Comparison of ENCODE assay signal across 8 cellular contexts in the genomic region with DNA sequence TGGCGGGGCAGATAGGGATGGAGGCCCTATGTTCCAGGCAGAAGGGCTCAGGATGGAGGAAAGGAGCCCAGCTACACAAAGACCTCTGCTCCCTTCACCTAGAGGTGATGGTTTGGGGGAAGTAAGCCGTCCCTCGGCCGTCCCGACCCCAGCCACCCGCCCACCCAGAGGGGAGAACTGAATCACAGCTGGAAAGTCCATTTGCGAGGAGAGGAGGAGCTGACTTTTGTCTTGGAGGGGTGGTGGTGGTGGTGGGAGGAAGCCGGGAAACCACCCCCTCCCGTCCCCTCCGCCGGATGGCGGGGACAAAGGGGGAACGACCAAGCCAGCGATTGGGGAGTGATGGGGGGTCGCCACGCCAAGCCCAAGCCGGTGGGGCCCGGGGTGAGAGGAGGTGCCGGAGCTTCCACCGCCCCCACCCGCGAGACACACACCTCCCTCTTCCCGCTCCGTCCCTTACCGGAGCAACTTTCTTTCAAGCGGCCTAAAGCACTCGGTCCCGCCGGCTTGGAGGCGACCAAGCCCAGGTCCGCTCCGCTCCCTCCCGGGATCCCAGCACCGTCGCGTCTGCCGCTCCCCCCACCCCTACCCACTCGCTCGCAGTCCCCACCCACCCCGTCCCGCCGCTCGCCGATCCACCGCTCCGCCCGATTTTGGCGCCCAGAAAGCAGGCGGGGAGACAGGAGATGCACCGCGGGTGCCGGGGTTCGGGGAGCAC.
A peak's percentile ranks its signal among the peaks of the same experiment; 100 is the strongest.
DNase-seq lines count a peak whose midpoint lies in the region; ATAC-seq and TF ChIP-seq lines count a peak whose summit lies in the region.

No MANE protein-coding gene starts in this region.

- TF ChIP-seq CTCF in SU-DHL-6 (IDR thresholded peaks at IDR 0.05; ENCODE audit: insufficient read depth, low read length, poor library complexity, severe bottlenecking) (no peak), astrocyte of the spinal cord (IDR thresholded peaks at IDR 0.05; ENCODE audit: low read depth, low read length) (no peak)

- H3K27me3 ChIP-seq in SU-DHL-6 (ENCODE audit: low read length) = no peaks in the 10 kb centered on the region

- peaks cover 35% of the 10 kb centered on the region for H3F3A ChIP-seq in SU-DHL-6 (ENCODE audit: insufficient read depth)

- no peaks in the 10 kb centered on the region for H3K36me3 ChIP-seq in SU-DHL-6 (ENCODE audit: low read length)

- peak overlapping the region; percentile 94 for H3K4me3 ChIP-seq in SU-DHL-6 (ENCODE audit: insufficient read depth, low read length, poor library complexity, severe bottlenecking)
- peak overlapping the region; percentile 93 for H3K4me3 ChIP-seq in astrocyte of the spinal cord (ENCODE audit: low read depth, low read length)

- peak overlapping the region; percentile 90 for H3K9ac ChIP-seq in SU-DHL-6 (ENCODE audit: low read length)

- H2AFZ ChIP-seq in SU-DHL-6 (ENCODE audit: low read depth, low read length, severe bottlenecking) = peak overlapping the region; percentile 47

- ATAC-seq in GM19324 (IDR thresholded peaks at IDR 0.05; ENCODE audit: low FRiP score, unreplicated experiment) = no peak

- H3K79me2 ChIP-seq in SU-DHL-6 (ENCODE audit: insufficient read depth, low read length) = peaks cover 63% of the 10 kb centered on the region

- H3K9me3 ChIP-seq in SU-DHL-6 (ENCODE audit: insufficient read depth, low read length) = no peaks in the 10 kb centered on the region

- in situ Hi-C loops in astrocyte of the spinal cord (cut with HindIII; ENCODE audit: low sequenced_read_pairs) = no loop called here

- no peaks in the 10 kb centered on the region; the same call in 1 of the 2 replicates for H4K20me1 ChIP-seq in SU-DHL-6 (ENCODE audit: low read depth, low read length)

- H3K4me2 ChIP-seq in SU-DHL-6 (ENCODE audit: low read depth, low read length, poor library complexity, severe bottlenecking) = peak overlapping the region; percentile 95

- peak overlapping the region; percentile 97 for H3K27ac ChIP-seq in SU-DHL-6 (ENCODE audit: low read depth, low read length)

- peak; percentile 52 for DNase-seq in NCI-H2227 (lab: John Stamatoyannopoulos, UW; ENCODE audit: unreplicated experiment)
- no peak for DNase-seq in NCI-H2227 treated with DMSO at 0.1 percent for 48 hours (lab: John Stamatoyannopoulos, UW)
- no peak for DNase-seq in astrocyte of the spinal cord (ENCODE audit: low read depth, low spot score)
- peak; percentile 64 for DNase-seq in islet precursor cell
- peak; percentile 31 to 55 for DNase-seq in stimulated activated CD4-positive, alpha-beta T cell treated with anti-CD3 and anti-CD28 coated beads, Interleukin-1b, Interleukin-23, amount 100 ng/mL, for 1 hour (ENCODE audit: low read depth in 2 of 2)
- DNase-seq in NCI-H2196 (lab: John Stamatoyannopoulos, UW; ENCODE audit: unreplicated experiment) = no peak

- H3K9me2 ChIP-seq in SU-DHL-6 (replicated peaks; ENCODE audit: insufficient read depth, low read length) = no peaks in the 10 kb centered on the region

Comparison
In these comparisons a context has a peak if more than half of its experiments do, and no peak if none do; other contexts are left out.
1. DNase-seq: peak in NCI-H2227 (single experiment), islet precursor cell (single experiment) and stimulated activated CD4-positive, alpha-beta T cell treated with anti-CD3 and anti-CD28 coated beads, Interleukin-1b, Interleukin-23, amount 100 ng/mL, for 1 hour (2 of 2); none in NCI-H2227 treated with DMSO at 0.1 percent for 48 hours (single experiment), astrocyte of the spinal cord (single experiment) and NCI-H2196 (single experiment).